ENCODE assay signal across 8 cellular contexts in the genomic region with DNA sequence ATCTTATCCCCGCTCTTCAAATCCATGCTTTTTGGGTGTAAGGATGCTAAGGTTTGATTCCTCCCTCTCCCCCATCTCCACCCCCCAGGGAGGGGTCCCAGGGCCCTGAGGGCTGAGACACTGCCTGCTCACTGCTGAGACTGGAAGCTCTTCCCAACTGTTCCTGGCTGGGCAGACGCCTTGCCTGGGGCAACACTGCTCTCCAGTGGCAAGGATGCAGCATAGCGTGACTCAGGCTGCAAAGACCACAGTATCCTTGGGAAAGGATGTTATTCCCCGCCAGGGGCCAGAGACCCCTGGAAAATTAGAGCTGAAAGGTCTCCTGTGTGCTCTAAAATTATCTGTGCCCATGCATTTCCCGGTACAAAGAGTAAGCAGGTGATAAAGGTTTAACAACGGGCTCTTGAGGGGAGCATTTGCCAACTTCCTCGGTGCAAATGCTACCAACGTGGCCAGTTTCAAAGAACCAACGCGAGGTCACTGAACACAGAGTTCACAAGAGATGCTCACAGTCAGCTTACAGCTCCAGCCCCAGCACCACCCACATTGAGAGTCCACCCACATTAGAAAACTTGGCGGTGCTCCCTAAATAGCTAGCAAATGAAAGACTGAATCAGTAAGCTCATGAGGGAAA.
DNase-seq lines count a peak whose midpoint lies in the region; ATAC-seq and TF ChIP-seq lines count a peak whose summit lies in the region.

No MANE protein-coding gene starts in this region.

- H3K9me3 ChIP-seq in left ventricle myocardium inferior (replicated peaks) (no peaks in the 10 kb centered on the region), sigmoid colon (no peaks in the 10 kb centered on the region)

- CTCF ChIA-PET in WTC11 (lab: Charles Lee) = interaction anchor here (0.6 to 6.8 kb wide), 64 partner anchors 10 to 1023 kb away, joined by 3 to 159 read pairs (median 5); a partner anchor contains a TSS

- H3K4me1 Mint-ChIP-seq in WTC11 = 0 out of 2 replicates have a peak, but pooled peaks cover 13% of the 10 kb centered on the region

- no peak for TF ChIP-seq EP300 in sigmoid colon (IDR thresholded peaks at IDR 0.05)

- no peak for TF ChIP-seq POLR2A in sigmoid colon (IDR thresholded peaks at IDR 0.05)

- peaks cover 3% of the 10 kb centered on the region for H3K4me1 ChIP-seq in left ventricle myocardium inferior
- H3K4me1 ChIP-seq in sigmoid colon = peaks cover 0 to 2% (median under 1%) of the 10 kb centered on the region in 4 donors

- peaks cover 22% of the 10 kb centered on the region for H3K27me3 Mint-ChIP-seq in WTC11 (ENCODE audit: low read depth)

- H3K27ac ChIP-seq in left ventricle myocardium inferior (replicated peaks) (no peak overlapping the region), sigmoid colon (no peak overlapping the region)

- 16 to 17% methylated on average over 11 of the region's 11 CpGs for WGBS in sigmoid colon, 2 donors

- intact Hi-C loops in left ventricle myocardium inferior (cut with micrococcal nuclease) (loop anchor here (10.0 kb wide), 1 partner anchor 273 kb away; a partner anchor contains a TSS), sigmoid colon (cut with DNase I) (loop anchor here (10.0 kb wide), 1 partner anchor 263 kb away; no protein-coding TSS in a partner anchor)

- ATAC-seq in WTC11 = peak; percentile 97
- ATAC-seq in activated CD4-positive, CD25-positive, alpha-beta regulatory T cell treated with anti-CD3 and anti-CD28 coated beads, Interleukin-2, amount 50 U/mL, for 24 hours = no peak

- H3K36me3 Mint-ChIP-seq in WTC11 = no peaks in the 10 kb centered on the region

- no peaks in the 10 kb centered on the region for H3K9me3 Mint-ChIP-seq in WTC11

- H3K27me3 ChIP-seq in left ventricle myocardium inferior (ENCODE audit: low read depth) (peaks cover 61% of the 10 kb centered on the region), sigmoid colon (peaks cover 2 to 38% (median 13%) of the 10 kb centered on the region in 3 donors)

- DNase-seq in Daoy (ENCODE audit: low read depth) (peak; percentile 76), LNCaP clone FGC (ENCODE audit: low read depth) (peak; percentile 13), WTC11 (ENCODE audit: low spot score) (peak; percentile 76), left ventricle myocardium inferior (no peak), sigmoid colon (peak; percentile 55), NCI-H446 treated with DMSO at 0.1 percent for 48 hours (lab: John Stamatoyannopoulos, UW) (no peak)
- no peak for DNase-seq in NK-92 treated with Interleukin-12 subunit alpha and Interleukin-12 subunit beta, amount 100 ng/mL, for 24 hours (lab: John Stamatoyannopoulos, UW)

- TF ChIP-seq CTCF in LNCaP clone FGC (IDR thresholded peaks at IDR 0.05; ENCODE audit: control insufficient read depth, extremely low read depth, insufficient read depth) (peak; percentile 98), WTC11 (IDR thresholded peaks at IDR 0.05) (peak; percentile 76), left ventricle myocardium inferior (IDR thresholded peaks at IDR 0.05; ENCODE audit: borderline replicate concordance) (peak; percentile 82), sigmoid colon (IDR thresholded peaks at IDR 0.05) (peak in 3 of 4 experiments; percentile 8 to 49 (median 48))

- no peak overlapping the region for H3K27ac Mint-ChIP-seq in WTC11

- H3K4me3 ChIP-seq in LNCaP clone FGC (ENCODE audit: low read depth, low read length) = no peak overlapping the region
- H3K4me3 ChIP-seq in left ventricle myocardium inferior = no peak overlapping the region
- no peak overlapping the region for H3K4me3 ChIP-seq in sigmoid colon

- no peaks in the 10 kb centered on the region for H3K36me3 ChIP-seq in left ventricle myocardium inferior
- H3K36me3 ChIP-seq in sigmoid colon = no peaks in the 10 kb centered on the region

- POLR2A ChIA-PET in WTC11 (lab: Charles Lee) = interaction anchor here (0.6 to 0.7 kb wide), 2 partner anchors 173 to 689 kb away, joined by 3 read pairs; no protein-coding TSS in a partner anchor

- no peak overlapping the region for H3K4me3 Mint-ChIP-seq in WTC11

TF ChIP-seq in WTC11, 78 proteins besides CTCF, POLR2A, EP300 and RAD21:
- TF ChIP-seq ZNF671 (CRISPR knock-in tag; IDR thresholded peaks at IDR 0.05) (no peak), CREB1 (CRISPR knock-in tag; IDR thresholded peaks at IDR 0.05) (no peak), ESRRA (CRISPR knock-in tag; IDR thresholded peaks at IDR 0.05; ENCODE audit: borderline replicate concordance) (no peak), NR2C2 (CRISPR knock-in tag; IDR thresholded peaks at IDR 0.05) (no peak), ZNF219 (CRISPR knock-in tag; IDR thresholded peaks at IDR 0.05; ENCODE audit: borderline replicate concordance) (no peak), ETV6 (CRISPR knock-in tag; IDR thresholded peaks at IDR 0.05) (0 out of 2 replicates have a peak, but pooled peaks have one; percentile 33), ZNF317 (CRISPR knock-in tag; IDR thresholded peaks at IDR 0.05; ENCODE audit: borderline replicate concordance, low read depth) (no peak), NFE2L1 (CRISPR knock-in tag; IDR thresholded peaks at IDR 0.05) (no peak), TCF7 (CRISPR knock-in tag; IDR thresholded peaks at IDR 0.05; ENCODE audit: low read depth) (no peak), ZNF416 (CRISPR knock-in tag; IDR thresholded peaks at IDR 0.05) (no peak), TEAD1 (CRISPR knock-in tag; IDR thresholded peaks at IDR 0.05) (0 out of 2 replicates have a peak, but pooled peaks have one; percentile 49), IRF2 (CRISPR knock-in tag; IDR thresholded peaks at IDR 0.05; ENCODE audit: borderline replicate concordance, low read depth) (no peak)
- TF ChIP-seq, protein P1, sequence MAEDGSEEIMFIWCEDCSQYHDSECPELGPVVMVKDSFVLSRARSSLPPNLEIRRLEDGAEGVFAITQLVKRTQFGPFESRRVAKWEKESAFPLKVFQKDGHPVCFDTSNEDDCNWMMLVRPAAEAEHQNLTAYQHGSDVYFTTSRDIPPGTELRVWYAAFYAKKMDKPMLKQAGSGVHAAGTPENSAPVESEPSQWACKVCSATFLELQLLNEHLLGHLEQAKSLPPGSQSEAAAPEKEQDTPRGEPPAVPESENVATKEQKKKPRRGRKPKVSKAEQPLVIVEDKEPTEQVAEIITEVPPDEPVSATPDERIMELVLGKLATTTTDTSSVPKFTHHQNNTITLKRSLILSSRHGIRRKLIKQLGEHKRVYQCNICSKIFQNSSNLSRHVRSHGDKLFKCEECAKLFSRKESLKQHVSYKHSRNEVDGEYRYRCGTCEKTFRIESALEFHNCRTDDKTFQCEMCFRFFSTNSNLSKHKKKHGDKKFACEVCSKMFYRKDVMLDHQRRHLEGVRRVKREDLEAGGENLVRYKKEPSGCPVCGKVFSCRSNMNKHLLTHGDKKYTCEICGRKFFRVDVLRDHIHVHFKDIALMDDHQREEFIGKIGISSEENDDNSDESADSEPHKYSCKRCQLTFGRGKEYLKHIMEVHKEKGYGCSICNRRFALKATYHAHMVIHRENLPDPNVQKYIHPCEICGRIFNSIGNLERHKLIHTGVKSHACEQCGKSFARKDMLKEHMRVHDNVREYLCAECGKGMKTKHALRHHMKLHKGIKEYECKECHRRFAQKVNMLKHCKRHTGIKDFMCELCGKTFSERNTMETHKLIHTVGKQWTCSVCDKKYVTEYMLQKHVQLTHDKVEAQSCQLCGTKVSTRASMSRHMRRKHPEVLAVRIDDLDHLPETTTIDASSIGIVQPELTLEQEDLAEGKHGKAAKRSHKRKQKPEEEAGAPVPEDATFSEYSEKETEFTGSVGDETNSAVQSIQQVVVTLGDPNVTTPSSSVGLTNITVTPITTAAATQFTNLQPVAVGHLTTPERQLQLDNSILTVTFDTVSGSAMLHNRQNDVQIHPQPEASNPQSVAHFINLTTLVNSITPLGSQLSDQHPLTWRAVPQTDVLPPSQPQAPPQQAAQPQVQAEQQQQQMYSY (CRISPR knock-in tag; IDR thresholded peaks at IDR 0.05) = no peak
- TF ChIP-seq, protein P2, sequence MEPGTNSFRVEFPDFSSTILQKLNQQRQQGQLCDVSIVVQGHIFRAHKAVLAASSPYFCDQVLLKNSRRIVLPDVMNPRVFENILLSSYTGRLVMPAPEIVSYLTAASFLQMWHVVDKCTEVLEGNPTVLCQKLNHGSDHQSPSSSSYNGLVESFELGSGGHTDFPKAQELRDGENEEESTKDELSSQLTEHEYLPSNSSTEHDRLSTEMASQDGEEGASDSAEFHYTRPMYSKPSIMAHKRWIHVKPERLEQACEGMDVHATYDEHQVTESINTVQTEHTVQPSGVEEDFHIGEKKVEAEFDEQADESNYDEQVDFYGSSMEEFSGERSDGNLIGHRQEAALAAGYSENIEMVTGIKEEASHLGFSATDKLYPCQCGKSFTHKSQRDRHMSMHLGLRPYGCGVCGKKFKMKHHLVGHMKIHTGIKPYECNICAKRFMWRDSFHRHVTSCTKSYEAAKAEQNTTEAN (CRISPR knock-in tag; IDR thresholded peaks at IDR 0.05) = no peak
- TF ChIP-seq, protein P3, sequence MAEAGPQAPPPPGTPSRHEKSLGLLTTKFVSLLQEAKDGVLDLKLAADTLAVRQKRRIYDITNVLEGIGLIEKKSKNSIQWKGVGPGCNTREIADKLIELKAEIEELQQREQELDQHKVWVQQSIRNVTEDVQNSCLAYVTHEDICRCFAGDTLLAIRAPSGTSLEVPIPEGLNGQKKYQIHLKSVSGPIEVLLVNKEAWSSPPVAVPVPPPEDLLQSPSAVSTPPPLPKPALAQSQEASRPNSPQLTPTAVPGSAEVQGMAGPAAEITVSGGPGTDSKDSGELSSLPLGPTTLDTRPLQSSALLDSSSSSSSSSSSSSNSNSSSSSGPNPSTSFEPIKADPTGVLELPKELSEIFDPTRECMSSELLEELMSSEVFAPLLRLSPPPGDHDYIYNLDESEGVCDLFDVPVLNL (CRISPR knock-in tag; IDR thresholded peaks at IDR 0.05; ENCODE audit: borderline replicate concordance, low read depth) = no peak
- TF ChIP-seq, protein P4, sequence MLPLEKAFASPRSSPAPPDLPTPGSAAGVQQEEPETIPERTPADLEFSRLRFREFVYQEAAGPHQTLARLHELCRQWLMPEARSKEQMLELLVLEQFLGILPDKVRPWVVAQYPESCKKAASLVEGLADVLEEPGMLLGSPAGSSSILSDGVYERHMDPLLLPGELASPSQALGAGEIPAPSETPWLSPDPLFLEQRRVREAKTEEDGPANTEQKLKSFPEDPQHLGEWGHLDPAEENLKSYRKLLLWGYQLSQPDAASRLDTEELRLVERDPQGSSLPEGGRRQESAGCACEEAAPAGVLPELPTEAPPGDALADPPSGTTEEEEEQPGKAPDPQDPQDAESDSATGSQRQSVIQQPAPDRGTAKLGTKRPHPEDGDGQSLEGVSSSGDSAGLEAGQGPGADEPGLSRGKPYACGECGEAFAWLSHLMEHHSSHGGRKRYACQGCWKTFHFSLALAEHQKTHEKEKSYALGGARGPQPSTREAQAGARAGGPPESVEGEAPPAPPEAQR (CRISPR knock-in tag; IDR thresholded peaks at IDR 0.05) = no peak

Comparison
In these comparisons a context has a peak if more than half of its experiments do, and no peak if none do; other contexts are left out.
1. DNase-seq: peak in Daoy (single experiment), LNCaP clone FGC (single experiment), WTC11 (single experiment) and sigmoid colon (single experiment); none in left ventricle myocardium inferior (single experiment), NK-92 treated with Interleukin-12 subunit alpha and Interleukin-12 subunit beta, amount 100 ng/mL, for 24 hours (single experiment) and NCI-H446 treated with DMSO at 0.1 percent for 48 hours (single experiment).
2. CTCF ChIP-seq: peak in every context shown above with its lines; median percentile 98 in LNCaP clone FGC; 82 in left ventricle myocardium inferior; 76 in WTC11; 48 in sigmoid colon.